ENCODE assay signal across 22 cellular contexts in genomic region chr11:134544095-134544815, GRCh38.
DNase-seq lines count a peak whose midpoint lies in the region; ATAC-seq and TF ChIP-seq lines count a peak whose summit lies in the region.
"Had no signal": no experiment of that assay in that cellular context is flagged by ENCODE, and none has a peak within 500 bp of the region (broad histone marks: within the 10 kb centered on the region; RNA-seq: fewer than 3 reads in every experiment).

No MANE protein-coding gene starts in this region.

- H3K27me3 Mint-ChIP-seq in activated CD8-positive, alpha-beta T cell treated with anti-CD3 and anti-CD28 coated beads, Interleukin-2, amount 10 ng/mL, durations not matched to agents 7 days and 5 days (ENCODE audit: low read depth), result peaks cover 10% of the 10 kb centered on the region
- H3K27me3 Mint-ChIP-seq in activated CD8-positive, alpha-beta T cell treated with anti-CD3 and anti-CD28 coated beads for 36 hours, result peaks cover 9% of the 10 kb centered on the region

- intact Hi-C loops in activated CD8-positive, alpha-beta T cell treated with anti-CD3 and anti-CD28 coated beads for 36 hours (cut with micrococcal nuclease), result no loop called here

- peak; percentile 8 for DNase-seq in activated CD8-positive, alpha-beta T cell treated with anti-CD3 and anti-CD28 coated beads, Interleukin-2, amount 10 ng/mL, durations not matched to agents 7 days and 5 days
- no peak for DNase-seq in activated CD8-positive, alpha-beta T cell treated with anti-CD3 and anti-CD28 coated beads for 36 hours
- DNase-seq in ecto neural progenitor cell (ENCODE audit: low spot score) (peak; percentile 41), trophoblast cell (peak; percentile 48 to 55), AG08395 (ENCODE audit: low spot score) (no peak), NOMO-1 treated with dmso at 0.1 percent for 144 hours (lab: John Stamatoyannopoulos, UW; ENCODE audit: unreplicated experiment) (no peak)
- DNase-seq: ACHN; CD4-positive, alpha-beta memory T cell; DND-41; HFFc6; NCI-H1092 treated with DMSO at 0.1 percent for 48 hours; NCI-H1436 treated with DMSO at 0.1 percent for 48 hours; NCI-H1930; NCI-H226; NCI-H510A treated with DMSO at 0.1 percent for 48 hours; NCI-H748 treated with DMSO at 0.1 percent for 48 hours; SJCRH30 had no signal

- H3K9me3 Mint-ChIP-seq in activated CD8-positive, alpha-beta T cell treated with anti-CD3 and anti-CD28 coated beads, Interleukin-2, amount 10 ng/mL, durations not matched to agents 7 days and 5 days (ENCODE audit: insufficient read depth), result no peaks in the 10 kb centered on the region
- H3K9me3 Mint-ChIP-seq in activated CD8-positive, alpha-beta T cell treated with anti-CD3 and anti-CD28 coated beads for 36 hours, result no peaks in the 10 kb centered on the region

- peak overlapping the region; percentile 27 for H2BK120ac ChIP-seq in trophoblast cell (ENCODE audit: insufficient read depth, low read length, poor library complexity)

- no peak overlapping the region for H4K12ac ChIP-seq in trophoblast cell (ENCODE audit: low read depth, low read length)

- no peak overlapping the region for H3K4me2 ChIP-seq in trophoblast cell (ENCODE audit: low read length)
- H3K4me2 ChIP-seq: BLaER1 treated with 17β-estradiol and CSF1 and Interleukin-3, amounts not matched to agents 10 nM and 100 nM had no signal

- H3K36me3 Mint-ChIP-seq in activated CD8-positive, alpha-beta T cell treated with anti-CD3 and anti-CD28 coated beads, Interleukin-2, amount 10 ng/mL, durations not matched to agents 7 days and 5 days (ENCODE audit: low read depth), result no peaks in the 10 kb centered on the region
- H3K36me3 Mint-ChIP-seq in activated CD8-positive, alpha-beta T cell treated with anti-CD3 and anti-CD28 coated beads for 36 hours (ENCODE audit: low read depth), result no peaks in the 10 kb centered on the region
- H3K36me3 Mint-ChIP-seq: CD4-positive, alpha-beta memory T cell had no signal

- no peaks in the 10 kb centered on the region for H3K4me1 Mint-ChIP-seq in activated CD8-positive, alpha-beta T cell treated with anti-CD3 and anti-CD28 coated beads, Interleukin-2, amount 10 ng/mL, durations not matched to agents 7 days and 5 days (ENCODE audit: low read depth)
- H3K4me1 Mint-ChIP-seq in activated CD8-positive, alpha-beta T cell treated with anti-CD3 and anti-CD28 coated beads for 36 hours (ENCODE audit: low read depth), result no peaks in the 10 kb centered on the region
- H3K4me1 Mint-ChIP-seq: CD4-positive, alpha-beta memory T cell had no signal

- POLR2A ChIA-PET in activated CD8-positive, alpha-beta T cell treated with anti-CD3 and anti-CD28 coated beads, Interleukin-2, amount 10 ng/mL, durations not matched to agents 7 days and 5 days (lab: Charles Lee), result no interaction called here
- POLR2A ChIA-PET in activated CD8-positive, alpha-beta T cell treated with anti-CD3 and anti-CD28 coated beads for 36 hours (lab: Charles Lee), result no interaction called here
- POLR2A ChIA-PET in HEK293 (lab: Yijun Ruan, JAX), result no interaction called here

- H3K9ac ChIP-seq in trophoblast cell (ENCODE audit: low read length), result no peak overlapping the region
- H3K9ac ChIP-seq: BLaER1 treated with 17β-estradiol and CSF1 and Interleukin-3, amounts not matched to agents 10 nM and 100 nM had no signal

- peak overlapping the region; percentile 35 for H3K14ac ChIP-seq in trophoblast cell (ENCODE audit: low read length)

- no CpG with 5 or more reads among the region's 14 CpGs for WGBS in trophoblast cell (ENCODE audit: extremely low coverage, insufficient coverage, insufficient read length)

- CTCF ChIA-PET in activated CD8-positive, alpha-beta T cell treated with anti-CD3 and anti-CD28 coated beads, Interleukin-2, amount 10 ng/mL, durations not matched to agents 7 days and 5 days (lab: Charles Lee), result no interaction called here
- CTCF ChIA-PET in activated CD8-positive, alpha-beta T cell treated with anti-CD3 and anti-CD28 coated beads for 36 hours (lab: Charles Lee), result no interaction called here
- CTCF ChIA-PET in HEK293 (lab: Yijun Ruan, JAX), result no interaction called here

- H3K27ac Mint-ChIP-seq in activated CD8-positive, alpha-beta T cell treated with anti-CD3 and anti-CD28 coated beads, Interleukin-2, amount 10 ng/mL, durations not matched to agents 7 days and 5 days, result no peak overlapping the region
- H3K27ac Mint-ChIP-seq in activated CD8-positive, alpha-beta T cell treated with anti-CD3 and anti-CD28 coated beads for 36 hours, result no peak overlapping the region
- H3K27ac Mint-ChIP-seq: CD4-positive, alpha-beta memory T cell; HFFc6 had no signal

- H3K9me3 ChIP-seq in HEK293 (ENCODE audit: control insufficient read depth, insufficient read depth, low read depth, low read length), result no peaks in the 10 kb centered on the region
- peaks cover 4% of the 10 kb centered on the region for H3K9me3 ChIP-seq in trophoblast cell (ENCODE audit: insufficient read depth, low read depth, low read length)
- H3K9me3 ChIP-seq: SJCRH30 had no signal

- no peaks in the 10 kb centered on the region for H3K36me3 ChIP-seq in HEK293 (ENCODE audit: control insufficient read depth in 2 of 2, insufficient read depth in 1 of 2, low read length in 2 of 2)
- H3K36me3 ChIP-seq in trophoblast cell (ENCODE audit: control insufficient read depth in 1 of 2, insufficient read depth in 2 of 2, low read length in 2 of 2), result no peaks in the 10 kb centered on the region
- H3K36me3 ChIP-seq: BLaER1 treated with 17β-estradiol and CSF1 and Interleukin-3, amounts not matched to agents 10 nM and 100 nM; SJCRH30 had no signal

- H3K27me3 ChIP-seq in trophoblast cell (ENCODE audit: insufficient read depth, low read length), result no peaks in the 10 kb centered on the region
- H3K27me3 ChIP-seq: BLaER1 treated with 17β-estradiol and CSF1 and Interleukin-3, amounts not matched to agents 10 nM and 100 nM; SJCRH30 had no signal

- H3K23ac ChIP-seq in trophoblast cell (ENCODE audit: low read length), result no peak overlapping the region

- H2AFZ ChIP-seq in trophoblast cell (ENCODE audit: insufficient read depth, low read length, poor library complexity), result no peak overlapping the region

- no peak for TF ChIP-seq CTCF in activated CD8-positive, alpha-beta T cell treated with anti-CD3 and anti-CD28 coated beads for 36 hours (IDR thresholded peaks at IDR 0.05)
- no peak for TF ChIP-seq CTCF in HEK293 (tag by site-specific recombination; IDR thresholded peaks at IDR 0.05)

- peak overlapping the region; percentile 70 for H3K18ac ChIP-seq in trophoblast cell (ENCODE audit: low read length)

- peak overlapping the region; percentile 70 for H2BK5ac ChIP-seq in trophoblast cell (ENCODE audit: low read depth, low read length, poor library complexity)

- peaks cover 8% of the 10 kb centered on the region for H3K79me2 ChIP-seq in trophoblast cell (ENCODE audit: control insufficient read depth, insufficient read depth, low read length, poor library complexity)

- H3K4ac ChIP-seq in trophoblast cell (ENCODE audit: low read depth, low read length), result peak overlapping the region; percentile 55

- H3K4me1 ChIP-seq in HEK293 (ENCODE audit: control insufficient read depth, insufficient read depth, low read length) (no peaks in the 10 kb centered on the region), trophoblast cell (ENCODE audit: control insufficient read depth in 1 of 2, insufficient read depth in 2 of 2, low read length in 2 of 2) (peaks cover 18 to 27% of the 10 kb centered on the region in 2 experiments)

- ATAC-seq in activated CD8-positive, alpha-beta T cell treated with anti-CD3 and anti-CD28 coated beads, Interleukin-2, amount 10 ng/mL, durations not matched to agents 7 days and 5 days, result no peak
- ATAC-seq in activated CD8-positive, alpha-beta T cell treated with anti-CD3 and anti-CD28 coated beads for 36 hours, result no peak
- ATAC-seq in GM19455 (IDR thresholded peaks at IDR 0.05; ENCODE audit: unreplicated experiment), result no peak
- ATAC-seq: Panc1 had no signal

- H2BK12ac ChIP-seq in trophoblast cell (ENCODE audit: low read length), result peak overlapping the region; percentile 92

- H3K27ac ChIP-seq in HEK293 (ENCODE audit: extremely low read depth, low read depth, low read length) (no peak overlapping the region), trophoblast cell (ENCODE audit: low read depth, low read length) (peak overlapping the region; percentile 70)
- H3K27ac ChIP-seq: 22Rv1; BLaER1 treated with 17β-estradiol and CSF1 and Interleukin-3, amounts not matched to agents 10 nM and 100 nM; SJCRH30 had no signal

- H3K4me3 ChIP-seq in HEK293 (ENCODE audit: low read depth, low read length) (no peak overlapping the region), trophoblast cell (ENCODE audit: low read depth, low read length) (no peak overlapping the region)
- H3K4me3 ChIP-seq: BLaER1 treated with 17β-estradiol and CSF1 and Interleukin-3, amounts not matched to agents 10 nM and 100 nM; SJCRH30 had no signal

- H4K8ac ChIP-seq in trophoblast cell (ENCODE audit: low read depth, low read length), result peak overlapping the region; percentile 58

- no peak overlapping the region for H3K4me3 Mint-ChIP-seq in activated CD8-positive, alpha-beta T cell treated with anti-CD3 and anti-CD28 coated beads, Interleukin-2, amount 10 ng/mL, durations not matched to agents 7 days and 5 days
- H3K4me3 Mint-ChIP-seq in activated CD8-positive, alpha-beta T cell treated with anti-CD3 and anti-CD28 coated beads for 36 hours, result no peak overlapping the region
- H3K4me3 Mint-ChIP-seq: CD4-positive, alpha-beta memory T cell; HFFc6 had no signal

- peaks cover 23% of the 10 kb centered on the region for H3K79me1 ChIP-seq in trophoblast cell (ENCODE audit: low read length)

- peak overlapping the region; percentile 57 for H2AK5ac ChIP-seq in trophoblast cell (ENCODE audit: low read length)

- H4K91ac ChIP-seq in trophoblast cell (ENCODE audit: low read depth, low read length), result peak overlapping the region; percentile 94

TF ChIP-seq in HEK293, 187 proteins besides CTCF, POLR2A, EP300 and RAD21:
- peak; percentile 53; the same call in 1 of the 2 replicates for TF ChIP-seq ZNF677 (tag by site-specific recombination; IDR thresholded peaks at IDR 0.05)
- TF ChIP-seq ZSCAN18 (tag by site-specific recombination; IDR thresholded peaks at IDR 0.05), result no peak
TF ChIP-seq in HEK293: peak in this region for 1.

Comparison
In these comparisons a context has a peak if more than half of its experiments do, and no peak if none do; other contexts are left out.
1. DNase-seq: peak in activated CD8-positive, alpha-beta T cell treated with anti-CD3 and anti-CD28 coated beads, Interleukin-2, amount 10 ng/mL, durations not matched to agents 7 days and 5 days (single experiment), ecto neural progenitor cell (single experiment) and trophoblast cell (2 of 2); none in activated CD8-positive, alpha-beta T cell treated with anti-CD3 and anti-CD28 coated beads for 36 hours (single experiment), AG08395 (single experiment) and NOMO-1 treated with dmso at 0.1 percent for 144 hours (single experiment).